13 cellular contexts compared by ENCODE assay signal in genomic region chr11:128621491-128622136, GRCh38. TPM values are rescaled to one million over a fixed set of nuclear protein-coding genes. Genes with fewer than 3 reads are reported as not detected.
DNase-seq lines count a peak whose midpoint lies in the region; ATAC-seq lines count a peak whose summit lies in the region.
"Had no signal": no experiment of that assay in that cellular context is flagged by ENCODE, and none has a peak within 500 bp of the region (broad histone marks: within the 10 kb centered on the region; RNA-seq: fewer than 3 reads in every experiment).

No MANE protein-coding gene starts in this region.

- peak overlapping the region; percentile 42 for H3K4me3 ChIP-seq in ACC112 (ENCODE audit: low read depth, low read length)
- H3K4me3 ChIP-seq: body of pancreas, testis had no signal

- no peaks in the 10 kb centered on the region for H3K36me3 ChIP-seq in ACC112 (ENCODE audit: insufficient read depth, low read length)

- H3K4me1 ChIP-seq in ACC112 (ENCODE audit: control insufficient read depth, insufficient read depth, low read length, unreplicated experiment): peaks cover 16% of the 10 kb centered on the region
- H3K4me1 ChIP-seq: testis had no signal

- no peaks in the 10 kb centered on the region for H3K79me2 ChIP-seq in ACC112 (ENCODE audit: control insufficient read depth, insufficient read depth, low read length, unreplicated experiment)

- peak; percentile 59 for DNase-seq in HS-5 (ENCODE audit: low read depth)
- peak; percentile 26 for DNase-seq in dermis blood vessel endothelial cell
- DNase-seq in myocyte (ENCODE audit: low read depth): peak; percentile 24
- DNase-seq in LoVo (ENCODE audit: low spot score): no peak
- no peak for DNase-seq in hippocampal formation (lab: John Stamatoyannopoulos, UW)
- no peak for DNase-seq in middle frontal gyrus (ENCODE audit: extremely low spot score, low spot score)
- DNase-seq: activated CD4-positive, alpha-beta T cell treated with anti-CD3 and anti-CD28 coated beads for 1 hour; Karpas-422; stimulated activated CD4-positive, alpha-beta T cell treated with anti-CD3 and anti-CD28 coated beads, Interleukin-12 subunit alpha, Interleukin-12 subunit beta, amount 100 ng/mL, for 4 hours; testis had no signal

- H3K27me3 ChIP-seq in ACC112 (ENCODE audit: insufficient read depth, low read length): no peaks in the 10 kb centered on the region
- H3K27me3 ChIP-seq: body of pancreas, testis had no signal

- H3K27ac ChIP-seq in ACC112 (ENCODE audit: low read depth, low read length): peak overlapping the region; percentile 65; the same call in 1 of the 2 replicates
- H3K27ac ChIP-seq: body of pancreas, testis had no signal

- H2AFZ ChIP-seq in ACC112 (ENCODE audit: low read length, unreplicated experiment): no peak overlapping the region

- ATAC-seq in HG02798 (IDR thresholded peaks at IDR 0.05; ENCODE audit: poor library complexity, unreplicated experiment): no peak
- ATAC-seq: body of pancreas had no signal

RNA-seq across cellular contexts. Expression of gene ETS1, which starts 34.3 kb away (rescaled TPM):
- total RNA-seq in dermis blood vessel endothelial cell: 128 and 130 TPM in 2 replicates
- total RNA-seq in myocyte: 14.2 and 16.5 TPM in 2 replicates
- polyA plus RNA-seq in myocyte (2012): 20.3 TPM

Comparison
In these comparisons a context has a peak if more than half of its experiments do, and no peak if none do; other contexts are left out.
1. DNase-seq: peak in HS-5 (single experiment), dermis blood vessel endothelial cell (single experiment) and myocyte (single experiment); none in LoVo (single experiment), hippocampal formation (0 of 2) and middle frontal gyrus (single experiment).